ENCODE assay signal across 1 cellular context in genomic region chrX:131783555-131784338, GRCh38.
A peak's percentile ranks its signal among the peaks of the same experiment; 100 is the strongest.
TF ChIP-seq lines count a peak whose summit lies in the region.

No MANE protein-coding gene starts in this region.

TF ChIP-seq in HEK293, 187 proteins besides CTCF, POLR2A, EP300 and RAD21 (continued from another document):
- TF ChIP-seq KLF17 (tag by site-specific recombination; IDR thresholded peaks at IDR 0.05) (peak; percentile 23; the same call in 1 of the 2 replicates), ZNF416 (tag by site-specific recombination; IDR thresholded peaks at IDR 0.05) (no peak), ZXDB (tag by site-specific recombination; IDR thresholded peaks at IDR 0.05) (peak; percentile 61; the same call in 1 of the 2 replicates), ZNF792 (tag by site-specific recombination; IDR thresholded peaks at IDR 0.05) (no peak), ZNF776 (tag by site-specific recombination; IDR thresholded peaks at IDR 0.05; ENCODE audit: borderline replicate concordance) (no peak), HIC1 (tag by site-specific recombination; IDR thresholded peaks at IDR 0.05) (no peak), RBAK (tag by site-specific recombination; IDR thresholded peaks at IDR 0.05) (no peak), ZNF324 (tag by site-specific recombination; IDR thresholded peaks at IDR 0.05) (peak; percentile 58; the same call in 1 of the 2 replicates), OSR2 (tag by site-specific recombination; IDR thresholded peaks at IDR 0.05) (peak; percentile 95), PRDM10 (tag by site-specific recombination; IDR thresholded peaks at IDR 0.05) (0 out of 2 replicates have a peak, but pooled peaks have one; percentile 23), OVOL3 (tag by site-specific recombination; IDR thresholded peaks at IDR 0.05) (no peak), ZNF623 (tag by site-specific recombination; IDR thresholded peaks at IDR 0.05) (no peak), ZNF518A (tag by site-specific recombination; conservative IDR thresholded peaks at IDR 0.05; ENCODE audit: low read depth) (no peak), ZEB2 (tag by site-specific recombination; IDR thresholded peaks at IDR 0.05) (peak; percentile 43; the same call in 1 of the 2 replicates), MZF1 (tag by site-specific recombination; IDR thresholded peaks at IDR 0.05; ENCODE audit: borderline replicate concordance) (no peak), ZNF157 (tag by site-specific recombination; IDR thresholded peaks at IDR 0.05) (no peak), YY1 (tag by site-specific recombination; IDR thresholded peaks at IDR 0.05) (peak; percentile 48; the same call in 1 of the 2 replicates), ZNF561 (tag by site-specific recombination; IDR thresholded peaks at IDR 0.05; ENCODE audit: borderline replicate concordance) (no peak), ZNF184 (tag by site-specific recombination; IDR thresholded peaks at IDR 0.05) (no peak), ZSCAN23 (tag by site-specific recombination; IDR thresholded peaks at IDR 0.05) (0 out of 2 replicates have a peak, but pooled peaks have one; percentile 38), ZNF629 (tag by site-specific recombination; IDR thresholded peaks at IDR 0.05) (peak; percentile 53), KLF8 (tag by site-specific recombination; IDR thresholded peaks at IDR 0.05) (peak; percentile 60; the same call in 1 of the 2 replicates), ZBTB17 (tag by site-specific recombination; IDR thresholded peaks at IDR 0.05) (peak; percentile 22; the same call in 1 of the 2 replicates), ZNF202 (tag by site-specific recombination; IDR thresholded peaks at IDR 0.05; ENCODE audit: borderline replicate concordance) (no peak), ZNF423 (tag by site-specific recombination; IDR thresholded peaks at IDR 0.05) (no peak), ZNF302 (tag by site-specific recombination; IDR thresholded peaks at IDR 0.05; ENCODE audit: low read depth) (no peak), ZNF530 (tag by site-specific recombination; IDR thresholded peaks at IDR 0.05; ENCODE audit: low read depth) (no peak), KLF10 (tag by site-specific recombination; IDR thresholded peaks at IDR 0.05) (peak; percentile 70)
- TF ChIP-seq, protein P1, sequence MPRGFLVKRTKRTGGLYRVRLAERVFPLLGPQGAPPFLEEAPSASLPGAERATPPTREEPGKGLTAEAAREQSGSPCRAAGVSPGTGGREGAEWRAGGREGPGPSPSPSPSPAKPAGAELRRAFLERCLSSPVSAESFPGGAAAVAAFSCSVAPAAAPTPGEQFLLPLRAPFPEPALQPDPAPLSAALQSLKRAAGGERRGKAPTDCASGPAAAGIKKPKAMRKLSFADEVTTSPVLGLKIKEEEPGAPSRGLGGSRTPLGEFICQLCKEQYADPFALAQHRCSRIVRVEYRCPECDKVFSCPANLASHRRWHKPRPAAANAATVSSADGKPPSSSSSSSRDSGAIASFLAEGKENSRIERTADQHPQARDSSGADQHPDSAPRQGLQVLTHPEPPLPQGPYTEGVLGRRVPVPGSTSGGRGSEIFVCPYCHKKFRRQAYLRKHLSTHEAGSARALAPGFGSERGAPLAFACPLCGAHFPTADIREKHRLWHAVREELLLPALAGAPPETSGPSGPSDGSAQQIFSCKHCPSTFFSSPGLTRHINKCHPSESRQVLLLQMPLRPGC (tag by site-specific recombination; IDR thresholded peaks at IDR 0.05) = peak; percentile 83; the same call in 1 of the 2 replicates
- TF ChIP-seq, protein P2, sequence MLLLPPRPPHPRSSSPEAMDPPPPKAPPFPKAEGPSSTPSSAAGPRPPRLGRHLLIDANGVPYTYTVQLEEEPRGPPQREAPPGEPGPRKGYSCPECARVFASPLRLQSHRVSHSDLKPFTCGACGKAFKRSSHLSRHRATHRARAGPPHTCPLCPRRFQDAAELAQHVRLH (tag by site-specific recombination; IDR thresholded peaks at IDR 0.05) = 0 out of 2 replicates have a peak, but pooled peaks have one; percentile 34
- TF ChIP-seq, protein P3, sequence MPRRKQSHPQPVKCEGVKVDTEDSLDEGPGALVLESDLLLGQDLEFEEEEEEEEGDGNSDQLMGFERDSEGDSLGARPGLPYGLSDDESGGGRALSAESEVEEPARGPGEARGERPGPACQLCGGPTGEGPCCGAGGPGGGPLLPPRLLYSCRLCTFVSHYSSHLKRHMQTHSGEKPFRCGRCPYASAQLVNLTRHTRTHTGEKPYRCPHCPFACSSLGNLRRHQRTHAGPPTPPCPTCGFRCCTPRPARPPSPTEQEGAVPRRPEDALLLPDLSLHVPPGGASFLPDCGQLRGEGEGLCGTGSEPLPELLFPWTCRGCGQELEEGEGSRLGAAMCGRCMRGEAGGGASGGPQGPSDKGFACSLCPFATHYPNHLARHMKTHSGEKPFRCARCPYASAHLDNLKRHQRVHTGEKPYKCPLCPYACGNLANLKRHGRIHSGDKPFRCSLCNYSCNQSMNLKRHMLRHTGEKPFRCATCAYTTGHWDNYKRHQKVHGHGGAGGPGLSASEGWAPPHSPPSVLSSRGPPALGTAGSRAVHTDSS (tag by site-specific recombination; IDR thresholded peaks at IDR 0.05) = peak; percentile 16; the same call in 1 of the 2 replicates
